Comparison of ENCODE assay signal across 16 cellular contexts in genomic region chr5:91910655-91911054, GRCh38.
DNase-seq lines count a peak whose midpoint lies in the region; ATAC-seq, FAIRE-seq and TF ChIP-seq lines count a peak whose summit lies in the region.
"Had no signal": no experiment of that assay in that cellular context is flagged by ENCODE, and none has a peak within 500 bp of the region (broad histone marks: within the 10 kb centered on the region; RNA-seq: fewer than 3 reads in every experiment).

No MANE protein-coding gene starts in this region.

- H3K4me3 Mint-ChIP-seq in endothelial cell (ENCODE audit: unreplicated experiment) = no peak overlapping the region
- H3K4me3 Mint-ChIP-seq in activated naive CD8-positive, alpha-beta T cell treated with anti-CD3 and anti-CD28 coated beads for 36 hours = no peak overlapping the region
- H3K4me3 Mint-ChIP-seq: B cell; CD4-positive, alpha-beta memory T cell; IgD-negative memory B cell had no signal

- ATAC-seq in HG03025 (IDR thresholded peaks at IDR 0.05; ENCODE audit: low FRiP score, unreplicated experiment) = no peak

- no peak for TF ChIP-seq POLR2A in H54 (IDR thresholded peaks at IDR 0.05; ENCODE audit: low read depth, low read length)

- H3K27ac Mint-ChIP-seq in endothelial cell (ENCODE audit: unreplicated experiment) = peak overlapping the region; percentile 83
- no peak overlapping the region for H3K27ac Mint-ChIP-seq in activated naive CD8-positive, alpha-beta T cell treated with anti-CD3 and anti-CD28 coated beads for 36 hours
- H3K27ac Mint-ChIP-seq: B cell; CD4-positive, alpha-beta memory T cell; IgD-negative memory B cell had no signal

- H3K27me3 Mint-ChIP-seq in endothelial cell (ENCODE audit: unreplicated experiment) = no peaks in the 10 kb centered on the region
- peaks cover 5% of the 10 kb centered on the region for H3K27me3 Mint-ChIP-seq in activated naive CD8-positive, alpha-beta T cell treated with anti-CD3 and anti-CD28 coated beads for 36 hours
- H3K27me3 Mint-ChIP-seq: B cell; CD4-positive, alpha-beta memory T cell; IgD-negative memory B cell had no signal

- no peaks in the 10 kb centered on the region for H3K9me3 Mint-ChIP-seq in endothelial cell (ENCODE audit: unreplicated experiment)
- no peaks in the 10 kb centered on the region for H3K9me3 Mint-ChIP-seq in activated naive CD8-positive, alpha-beta T cell treated with anti-CD3 and anti-CD28 coated beads for 36 hours

- DNase-seq in H54 (ENCODE audit: insufficient read length, low spot score) = no peak
- DNase-seq in M059J (ENCODE audit: low read depth) = peak; percentile 12
- peak; percentile 54 for DNase-seq in OCI-M1 (lab: John Stamatoyannopoulos, UW)
- DNase-seq in endothelial cell (ENCODE audit: low spot score) = no peak
- DNase-seq in NCI-H1694 (lab: John Stamatoyannopoulos, UW) = no peak
- DNase-seq in activated naive CD8-positive, alpha-beta T cell treated with anti-CD3 and anti-CD28 coated beads for 36 hours = no peak
- DNase-seq: C1 segment of cervical spinal cord; CD4-positive, alpha-beta memory T cell; DMS153; DND-41; GF-D8; HCEC 1CT had no signal

- H3K36me3 Mint-ChIP-seq in endothelial cell (ENCODE audit: low read depth, unreplicated experiment) = no peaks in the 10 kb centered on the region
- no peaks in the 10 kb centered on the region for H3K36me3 Mint-ChIP-seq in activated naive CD8-positive, alpha-beta T cell treated with anti-CD3 and anti-CD28 coated beads for 36 hours
- H3K36me3 Mint-ChIP-seq: CD4-positive, alpha-beta memory T cell; IgD-negative memory B cell had no signal

- FAIRE-seq in H54 (lab: Jason Lieb, UNC) = peak; percentile 30
- FAIRE-seq: H1 had no signal

- no peak for TF ChIP-seq CTCF in endothelial cell (IDR thresholded peaks at IDR 0.05; ENCODE audit: unreplicated experiment)

- H3K4me1 Mint-ChIP-seq in endothelial cell (ENCODE audit: unreplicated experiment) = peaks cover 27% of the 10 kb centered on the region
- no peaks in the 10 kb centered on the region for H3K4me1 Mint-ChIP-seq in activated naive CD8-positive, alpha-beta T cell treated with anti-CD3 and anti-CD28 coated beads for 36 hours
- H3K4me1 Mint-ChIP-seq: B cell; CD4-positive, alpha-beta memory T cell; IgD-negative memory B cell had no signal

Comparison
In these comparisons a context has a peak if more than half of its experiments do, and no peak if none do; other contexts are left out.
1. DNase-seq: peak in M059J (single experiment) and OCI-M1 (single experiment); none in H54 (single experiment), endothelial cell (single experiment), NCI-H1694 (single experiment) and activated naive CD8-positive, alpha-beta T cell treated with anti-CD3 and anti-CD28 coated beads for 36 hours (single experiment).